Comparison of ENCODE assay signal across 8 cellular contexts in genomic region chr9:128892223-128892892, GRCh38. TPM values are rescaled to one million over a fixed set of nuclear protein-coding genes. Genes with fewer than 3 reads are reported as not detected.
DNase-seq lines count a peak whose midpoint lies in the region; ATAC-seq and TF ChIP-seq lines count a peak whose summit lies in the region.

No MANE protein-coding gene starts in this region.

- H3K4me1 ChIP-seq in heart left ventricle, result peaks cover 6 to 49% (median 33%) of the 10 kb centered on the region in 12 donors

- peak in 1 of 2 donors; percentile 43 for TF ChIP-seq POLR2A in heart left ventricle (IDR thresholded peaks at IDR 0.05)

- H3K4me3 ChIP-seq in heart left ventricle (peak overlapping the region in 9 of 12 donors; percentile 16 to 35 (median 28)), retinal pigment epithelial cell (ENCODE audit: low read length) (no peak overlapping the region)

- peak; percentile 52 for DNase-seq in HT-29 (ENCODE audit: low spot score)
- peak; percentile 42 for DNase-seq in activated naive CD8-positive, alpha-beta T cell treated with anti-CD3 and anti-CD28 coated beads for 36 hours
- peak; percentile 87 to 95 (median 90) for DNase-seq in heart left ventricle
- peak; percentile 86 for DNase-seq in retinal pigment epithelial cell (ENCODE audit: low read depth)
- no peak for DNase-seq in NCI-H524 treated with DMSO at 0.1 percent for 48 hours (lab: John Stamatoyannopoulos, UW)
- no peak for DNase-seq in NCI-H526 treated with DMSO at 0.1 percent for 48 hours (lab: John Stamatoyannopoulos, UW)

- peak; percentile 96 to 98 (median 97) for ATAC-seq in heart left ventricle
- no peak for ATAC-seq in GM21447 (IDR thresholded peaks at IDR 0.05; ENCODE audit: unreplicated experiment)
- no peak for ATAC-seq in GM21737 (IDR thresholded peaks at IDR 0.05; ENCODE audit: unreplicated experiment)

- peaks cover 13% of the 10 kb centered on the region for H3K36me3 Mint-ChIP-seq in activated naive CD8-positive, alpha-beta T cell treated with anti-CD3 and anti-CD28 coated beads for 36 hours

- H3K4me1 Mint-ChIP-seq in activated naive CD8-positive, alpha-beta T cell treated with anti-CD3 and anti-CD28 coated beads for 36 hours, result peaks cover 26% of the 10 kb centered on the region

- H3K27me3 Mint-ChIP-seq in activated naive CD8-positive, alpha-beta T cell treated with anti-CD3 and anti-CD28 coated beads for 36 hours, result no peaks in the 10 kb centered on the region

- intact Hi-C loops in heart left ventricle (cut with DNase I), result no loop called here

- H3K9me3 ChIP-seq in heart left ventricle, result no peaks in the 10 kb centered on the region

- peak overlapping the region; percentile 70 to 92 (median 84) for H3K27ac ChIP-seq in heart left ventricle

- peaks cover 0 to 73% (median 54%) of the 10 kb centered on the region in 9 donors for H3K36me3 ChIP-seq in heart left ventricle

- H3K27ac Mint-ChIP-seq in activated naive CD8-positive, alpha-beta T cell treated with anti-CD3 and anti-CD28 coated beads for 36 hours, result peak overlapping the region; percentile 56

- H3K9me3 Mint-ChIP-seq in activated naive CD8-positive, alpha-beta T cell treated with anti-CD3 and anti-CD28 coated beads for 36 hours, result no peaks in the 10 kb centered on the region

- H3K4me3 Mint-ChIP-seq in activated naive CD8-positive, alpha-beta T cell treated with anti-CD3 and anti-CD28 coated beads for 36 hours, result no peak overlapping the region

- 17 to 45% (median 37%) methylated on average over 11 to 17 of the region's 17 CpGs for WGBS in heart left ventricle, 4 donors

- no peaks in the 10 kb centered on the region for H3K27me3 ChIP-seq in heart left ventricle

- TF ChIP-seq CTCF in heart left ventricle (IDR thresholded peaks at IDR 0.05) (no peak), retinal pigment epithelial cell (conservative IDR thresholded peaks at IDR 0.05; ENCODE audit: low read depth, low read length) (no peak)

RNA-seq across cellular contexts. Expression of gene LRRC8A, which starts 10.4 kb away (rescaled TPM):
- total RNA-seq in HT-29 (2014; rRNA removed; shearing (Covaris generic)), result 39.5 and 43.2 TPM in 2 replicates
- 10 to 100 TPM; 19.9 to 20.3 TPM for total RNA-seq in activated naive CD8-positive, alpha-beta T cell treated with anti-CD3 and anti-CD28 coated beads for 36 hours
- 10 to 100 TPM; 16.2 to 76.4 (median 28.8) TPM for total RNA-seq in heart left ventricle
- 10 to 100 TPM; 15.8 to 62.3 TPM for polyA plus RNA-seq in heart left ventricle

RNA-seq across cellular contexts. Expression of gene KYAT1, which starts 10.6 kb away (rescaled TPM):
- total RNA-seq in HT-29 (2014; rRNA removed; shearing (Covaris generic)), result 10.4 and 11.8 TPM in 2 replicates
- total RNA-seq in activated naive CD8-positive, alpha-beta T cell treated with anti-CD3 and anti-CD28 coated beads for 36 hours, result 1 to 10 TPM; 7.4 to 9.4 TPM
- 10 to 100 TPM in 7 of 9 donors, 1 to 10 TPM in 2; 9.5 to 16.7 (median 13.4) TPM for total RNA-seq in heart left ventricle
- polyA plus RNA-seq in heart left ventricle, result 10 to 100 TPM; 11.5 to 12.6 TPM

RNA-seq across cellular contexts. Expression of gene PHYHD1, which starts 28.4 kb away (rescaled TPM):
- not detected in 2 replicates for total RNA-seq in HT-29 (2014; rRNA removed; shearing (Covaris generic))
- under 1 TPM; 0.49 to 0.52 TPM for total RNA-seq in activated naive CD8-positive, alpha-beta T cell treated with anti-CD3 and anti-CD28 coated beads for 36 hours
- 10 to 100 TPM; 14.0 to 49.0 (median 27.3) TPM for total RNA-seq in heart left ventricle
- 10 to 100 TPM; 24.2 to 41.5 TPM for polyA plus RNA-seq in heart left ventricle

RNA-seq across cellular contexts. Expression of gene DOLK, which starts 55.0 kb away (rescaled TPM):
- 27.6 and 29.0 TPM in 2 replicates for total RNA-seq in HT-29 (2014; rRNA removed; shearing (Covaris generic))
- 10 to 100 TPM; 10.1 to 11.3 TPM for total RNA-seq in activated naive CD8-positive, alpha-beta T cell treated with anti-CD3 and anti-CD28 coated beads for 36 hours
- total RNA-seq in heart left ventricle, result 10 to 100 TPM in 6 of 9 donors, 1 to 10 TPM in 3; 8.2 to 14.8 (median 10.6) TPM
- 10 to 100 TPM in 1 of 2 donors, 1 to 10 TPM in 1; 7.8 to 15.6 TPM for polyA plus RNA-seq in heart left ventricle

RNA-seq across cellular contexts. Expression of gene NUP188, which starts 55.1 kb away (rescaled TPM):
- 55.8 and 75.5 TPM in 2 replicates for total RNA-seq in HT-29 (2014; rRNA removed; shearing (Covaris generic))
- 100 to 1,000 TPM; 128 to 130 TPM for total RNA-seq in activated naive CD8-positive, alpha-beta T cell treated with anti-CD3 and anti-CD28 coated beads for 36 hours
- total RNA-seq in heart left ventricle, result 10 to 100 TPM; 15.1 to 30.4 (median 22.6) TPM
- polyA plus RNA-seq in heart left ventricle, result 10 to 100 TPM; 10.6 to 35.1 TPM

Comparison
In these comparisons a context has a peak if more than half of its experiments do, and no peak if none do; other contexts are left out.
1. DNase-seq: peak in HT-29 (single experiment), activated naive CD8-positive, alpha-beta T cell treated with anti-CD3 and anti-CD28 coated beads for 36 hours (single experiment), heart left ventricle (5 of 5) and retinal pigment epithelial cell (single experiment); none in NCI-H524 treated with DMSO at 0.1 percent for 48 hours (single experiment) and NCI-H526 treated with DMSO at 0.1 percent for 48 hours (single experiment).
2. ATAC-seq: peak in heart left ventricle (4 of 4); none in GM21447 (single experiment) and GM21737 (single experiment).
3. RNA of gene PHYHD1, which starts 28.4 kb away (total RNA-seq): 14.0 to 49.0 TPM in heart left ventricle; 0.49 to 0.52 TPM in activated naive CD8-positive, alpha-beta T cell treated with anti-CD3 and anti-CD28 coated beads for 36 hours and not detected in HT-29; every median in the first group is over 4 times any median in the second.